10 cellular contexts compared by ENCODE assay signal in genomic region chr10:33612551-33612950, GRCh38.
DNase-seq lines count a peak whose midpoint lies in the region; ATAC-seq, FAIRE-seq and TF ChIP-seq lines count a peak whose summit lies in the region.
"Had no signal": no experiment of that assay in that cellular context is flagged by ENCODE, and none has a peak within 500 bp of the region (broad histone marks: within the 10 kb centered on the region; RNA-seq: fewer than 3 reads in every experiment).

No MANE protein-coding gene starts in this region.

- H3K79me2 ChIP-seq in GM12878 (ENCODE audit: control insufficient read depth, insufficient read depth, low read length): no peaks in the 10 kb centered on the region

- POLR2A ChIA-PET in AG04450 (lab: Yijun Ruan, JAX) (no interaction called here), GM12878 (lab: Charles Lee) (no interaction called here)

- TF ChIP-seq CTCF in AG04450 (IDR thresholded peaks at IDR 0.05; ENCODE audit: low read depth, low read length): no peak
- TF ChIP-seq CTCF in GM12878 (IDR thresholded peaks at IDR 0.05 in 2 of 3, conservative IDR thresholded peaks at IDR 0.05 in 1 of 3; ENCODE audit: control insufficient read depth in 2 of 3, extremely low read depth in 1 of 3, insufficient read depth in 1 of 3, low read depth in 3 of 3, low read length in 3 of 3): no peak
- TF ChIP-seq CTCF in liver (IDR thresholded peaks at IDR 0.05; ENCODE audit: low read depth, low read length, missing input control): no peak
- no peak for TF ChIP-seq CTCF in testis (IDR thresholded peaks at IDR 0.05)

- DNase-seq in AG04450 (ENCODE audit: low read depth, low spot score): peak; percentile 1
- no peak for DNase-seq in GM12878 (ENCODE audit: low read depth, low spot score)
- DNase-seq in D341Med (ENCODE audit: low spot score): no peak
- no peak for DNase-seq in testis
- DNase-seq in effector CD4-positive, alpha-beta T cell: no peak
- no peak for DNase-seq in HUDEP-2 (lab: John Stamatoyannopoulos, UW; ENCODE audit: unreplicated experiment in 76 of 76)
- DNase-seq: activated naive CD8-positive, alpha-beta T cell treated with anti-CD3 and anti-CD28 coated beads for 36 hours; CD8-positive, alpha-beta T cell had no signal

- H3K9me3 ChIP-seq in AG04450 (ENCODE audit: control insufficient read depth, insufficient read depth, low read length) (peaks cover 2% of the 10 kb centered on the region; the same call in 1 of the 2 replicates), GM12878 (replicated peaks; ENCODE audit: control insufficient read depth, insufficient read depth, low read length) (no peaks in the 10 kb centered on the region), liver (ENCODE audit: control insufficient read depth in 4 of 4, low read length in 3 of 4) (no peaks in the 10 kb centered on the region), testis (no peaks in the 10 kb centered on the region)

- H3K4me1 ChIP-seq in GM12878 (ENCODE audit: control insufficient read depth, insufficient read depth, low read length) (no peaks in the 10 kb centered on the region), liver (ENCODE audit: control insufficient read depth in 4 of 4, insufficient read depth in 4 of 4, low read length in 3 of 4) (peaks cover 0 to 6% (median 3%) of the 10 kb centered on the region in 4 donors), testis (no peaks in the 10 kb centered on the region)

- SMC1A ChIA-PET in GM12878 (lab: Charles Lee; ENCODE audit: uncharacterized antibody, unreplicated experiment): interaction anchor here (0.8 to 2.7 kb wide), 22 partner anchors 8 to 463 kb away, joined by 3 to 20 read pairs (median 4); no protein-coding TSS in a partner anchor

- H3K27ac ChIP-seq in AG04450 (ENCODE audit: low read depth, low read length) (no peak overlapping the region), GM12878 (ENCODE audit: control insufficient read depth, insufficient read depth) (no peak overlapping the region), liver (ENCODE audit: low read depth in 1 of 2, low read length in 2 of 2) (peak overlapping the region in 1 of 2 donors; percentile 60), testis (no peak overlapping the region)

- WGBS in GM12878 (ENCODE audit: insufficient coverage, insufficient replicate concordance, low lambda C conversion rate, missing lambda C conversion rate): 42% methylated on average over 3 of the region's 3 CpGs
- 30% methylated on average over 3 of the region's 3 CpGs for WGBS in liver
- 81 to 93% methylated on average over 3 of the region's 3 CpGs for WGBS in testis, 2 donors

- H3K36me3 ChIP-seq in GM12878 (ENCODE audit: control insufficient read depth in 2 of 2, insufficient read depth in 2 of 2, low read length in 1 of 2) (no peaks in the 10 kb centered on the region), liver (ENCODE audit: control insufficient read depth in 4 of 4, insufficient read depth in 3 of 4, low read depth in 1 of 4, low read length in 3 of 4) (no peaks in the 10 kb centered on the region), testis (ENCODE audit: low read depth, missing control alignments) (no peaks in the 10 kb centered on the region)

- H3K9ac ChIP-seq in GM12878 (ENCODE audit: control insufficient read depth, insufficient read depth, low read length) (no peak overlapping the region), liver (ENCODE audit: low read depth in 1 of 2, low read length in 2 of 2) (peak overlapping the region in 1 of 2 donors; percentile 42)

- TF ChIP-seq EP300 in GM12878 (IDR thresholded peaks at IDR 0.05; ENCODE audit: borderline replicate concordance in 1 of 2, control insufficient read depth in 1 of 2, low read depth in 2 of 2, low read length in 2 of 2): peak in 1 of 2 experiments; percentile 25; a peak in 1 of 4 replicates

- intact Hi-C loops in GM12878 (cut with micrococcal nuclease; ENCODE audit: unreplicated experiment): no loop called here
- intact Hi-C loops in testis (cut with DNase I; ENCODE audit: low total_unique reads): no loop called here

- RAD21 ChIA-PET in GM12878 (lab: Charles Lee; ENCODE audit: unreplicated experiment): interaction anchor here (0.6 to 1.5 kb wide), 5 partner anchors 12 to 518 kb away, joined by 3 to 4 read pairs (median 3); no protein-coding TSS in a partner anchor

- H3K4me2 ChIP-seq in GM12878 (ENCODE audit: control insufficient read depth, insufficient read depth): no peak overlapping the region

- BruUV-seq in GM12878 (replicated peaks; lab: Mats Ljungman, UMichigan): no TSS peak

- CTCF ChIA-PET in AG04450 (lab: Charles Lee) (interaction anchor here (1.0 kb wide), 1 partner anchor 282 kb away, joined by 3 read pairs; no protein-coding TSS in a partner anchor), GM12878 (lab: Yijun Ruan, JAX) (interaction anchor here (0.7 to 1.4 kb wide), 3 partner anchors 195 to 422 kb away, joined by 3 read pairs; no protein-coding TSS in a partner anchor)

- H3K27me3 ChIP-seq in AG04450 (ENCODE audit: control insufficient read depth, insufficient read depth, low read length) (no peaks in the 10 kb centered on the region), GM12878 (replicated peaks in 1 of 2; ENCODE audit: control insufficient read depth in 2 of 2, insufficient read depth in 2 of 2, low read length in 1 of 2) (no peaks in the 10 kb centered on the region), liver (ENCODE audit: control insufficient read depth in 4 of 4, insufficient read depth in 4 of 4, low read length in 3 of 4) (no peaks in the 10 kb centered on the region), testis (no peaks in the 10 kb centered on the region)

- no peak overlapping the region for H3K4me3 ChIP-seq in AG04450 (ENCODE audit: low read depth, low read length)
- H3K4me3 ChIP-seq in GM12878: no peak overlapping the region
- H3K4me3 ChIP-seq in liver (ENCODE audit: low read depth in 1 of 3, low read length in 3 of 3): peak overlapping the region in 2 of 3 donors; percentile 26 to 33
- no peak overlapping the region for H3K4me3 ChIP-seq in testis

- FAIRE-seq in GM12878 (lab: Jason Lieb, UNC): no peak

- no peaks in the 10 kb centered on the region for H4K20me1 ChIP-seq in GM12878 (ENCODE audit: control insufficient read depth, insufficient read depth)

- ATAC-seq in HG02798 (IDR thresholded peaks at IDR 0.05; ENCODE audit: poor library complexity, unreplicated experiment) (peak; percentile 82), GM12878 (peak; percentile 96)
- ATAC-seq: CD8-positive, alpha-beta T cell had no signal

- TF ChIP-seq RAD21 in GM12878 (IDR thresholded peaks at IDR 0.05; ENCODE audit: insufficient read depth, low read depth, low read length) (no peak), liver (IDR thresholded peaks at IDR 0.05) (peak; percentile 61 to 65)

- in situ Hi-C loops in GM12878 (cut with MboI): no loop called here

- TF ChIP-seq POLR2A in GM12878 (IDR thresholded peaks at IDR 0.05; ENCODE audit: low read depth, low read length) (no peak), testis (IDR thresholded peaks at IDR 0.05) (no peak)

- no peak overlapping the region for H2AFZ ChIP-seq in GM12878 (ENCODE audit: control insufficient read depth, low read depth, low read length)

TF ChIP-seq in GM12878, 131 proteins besides CTCF, POLR2A, EP300 and RAD21 (continues in another document):
- TF ChIP-seq CEBPB (IDR thresholded peaks at IDR 0.05; ENCODE audit: borderline replicate concordance in 1 of 2, low read depth in 2 of 2, low read length in 2 of 2): no peak
- TF ChIP-seq IKZF2 (IDR thresholded peaks at IDR 0.05): peak; percentile 22 to 28; a peak in 1 of 4 replicates
- no peak for TF ChIP-seq BHLHE40 (IDR thresholded peaks at IDR 0.05; ENCODE audit: borderline replicate concordance in 1 of 2, low read depth in 2 of 2, low read length in 1 of 2)
- no peak for TF ChIP-seq NRF1 (conservative IDR thresholded peaks at IDR 0.05; ENCODE audit: low read depth, low read length)
- TF ChIP-seq MLLT1 (IDR thresholded peaks at IDR 0.05): no peak
- TF ChIP-seq ATF7 (IDR thresholded peaks at IDR 0.05; ENCODE audit: low read depth): peak; percentile 21; the same call in 1 of the 2 replicates

TF ChIP-seq in liver, 16 proteins besides CTCF, POLR2A, EP300 and RAD21 (continues in another document):
- peak; percentile 88 to 90 for TF ChIP-seq HNF4A (conservative IDR thresholded peaks at IDR 0.05)
- no peak for TF ChIP-seq GABPA (IDR thresholded peaks at IDR 0.05 in 1 of 2, conservative IDR thresholded peaks at IDR 0.05 in 1 of 2)
- TF ChIP-seq EGR1 (IDR thresholded peaks at IDR 0.05; ENCODE audit: low read depth in 2 of 2): no peak
- peak; percentile 52 for TF ChIP-seq SP1 (IDR thresholded peaks at IDR 0.05)
- no peak for TF ChIP-seq REST (IDR thresholded peaks at IDR 0.05)
- peak; percentile 55 for TF ChIP-seq HNF4G (IDR thresholded peaks at IDR 0.05)
- no peak for TF ChIP-seq NR2F2 (IDR thresholded peaks at IDR 0.05)
- TF ChIP-seq FOXA2 (IDR thresholded peaks at IDR 0.05): no peak
- TF ChIP-seq FOXA1 (IDR thresholded peaks at IDR 0.05): no peak
- peak; percentile 46 to 68 for TF ChIP-seq JUND (IDR thresholded peaks at IDR 0.05)
- TF ChIP-seq RXRA (IDR thresholded peaks at IDR 0.05): peak; percentile 59 to 63
- no peak for TF ChIP-seq YY1 (IDR thresholded peaks at IDR 0.05)
- no peak for TF ChIP-seq TAF1 (conservative IDR thresholded peaks at IDR 0.05)

Comparison
In these comparisons a context has a peak if more than half of its experiments do, and no peak if none do; other contexts are left out.
1. H3K4me3 ChIP-seq: peak in liver (2 of 3); none in AG04450 (single experiment), GM12878 (single experiment) and testis (0 of 2).